In genomic region chr14:105055334-105055733, GRCh38 we compare ENCODE assay signal across 2 cellular contexts.
A peak's percentile ranks its signal among the peaks of the same experiment; 100 is the strongest.
TF ChIP-seq lines count a peak whose summit lies in the region.

No MANE protein-coding gene starts in this region.

TF ChIP-seq in GM23338, 12 proteins besides CTCF, POLR2A, EP300 and RAD21:
- no peak for TF ChIP-seq JUNB (IDR thresholded peaks at IDR 0.05; ENCODE audit: unreplicated experiment)
- TF ChIP-seq ZNF114 (CRISPR knock-in tag; IDR thresholded peaks at IDR 0.05): no peak
- TF ChIP-seq CREB1 (CRISPR knock-in tag; IDR thresholded peaks at IDR 0.05; ENCODE audit: low read depth): no peak
- no peak for TF ChIP-seq EZH2 (IDR thresholded peaks at IDR 0.05; ENCODE audit: low read depth, unreplicated experiment)
- TF ChIP-seq ZNF331 (CRISPR knock-in tag; IDR thresholded peaks at IDR 0.05; ENCODE audit: low read depth): no peak
- no peak for TF ChIP-seq EZH2phosphoT487 (IDR thresholded peaks at IDR 0.05; ENCODE audit: unreplicated experiment)
- no peak for TF ChIP-seq STAT1 (IDR thresholded peaks at IDR 0.05; ENCODE audit: unreplicated experiment)

TF ChIP-seq in H1, 55 proteins besides CTCF, POLR2A, EP300 and RAD21:
- no peak for TF ChIP-seq TBP (IDR thresholded peaks at IDR 0.05; ENCODE audit: low read depth, low read length)
- TF ChIP-seq KDM4A (IDR thresholded peaks at IDR 0.05; ENCODE audit: low read depth, low read length, severe bottlenecking): peak; percentile 8
